8 cellular contexts compared by ENCODE assay signal in the genomic region with DNA sequence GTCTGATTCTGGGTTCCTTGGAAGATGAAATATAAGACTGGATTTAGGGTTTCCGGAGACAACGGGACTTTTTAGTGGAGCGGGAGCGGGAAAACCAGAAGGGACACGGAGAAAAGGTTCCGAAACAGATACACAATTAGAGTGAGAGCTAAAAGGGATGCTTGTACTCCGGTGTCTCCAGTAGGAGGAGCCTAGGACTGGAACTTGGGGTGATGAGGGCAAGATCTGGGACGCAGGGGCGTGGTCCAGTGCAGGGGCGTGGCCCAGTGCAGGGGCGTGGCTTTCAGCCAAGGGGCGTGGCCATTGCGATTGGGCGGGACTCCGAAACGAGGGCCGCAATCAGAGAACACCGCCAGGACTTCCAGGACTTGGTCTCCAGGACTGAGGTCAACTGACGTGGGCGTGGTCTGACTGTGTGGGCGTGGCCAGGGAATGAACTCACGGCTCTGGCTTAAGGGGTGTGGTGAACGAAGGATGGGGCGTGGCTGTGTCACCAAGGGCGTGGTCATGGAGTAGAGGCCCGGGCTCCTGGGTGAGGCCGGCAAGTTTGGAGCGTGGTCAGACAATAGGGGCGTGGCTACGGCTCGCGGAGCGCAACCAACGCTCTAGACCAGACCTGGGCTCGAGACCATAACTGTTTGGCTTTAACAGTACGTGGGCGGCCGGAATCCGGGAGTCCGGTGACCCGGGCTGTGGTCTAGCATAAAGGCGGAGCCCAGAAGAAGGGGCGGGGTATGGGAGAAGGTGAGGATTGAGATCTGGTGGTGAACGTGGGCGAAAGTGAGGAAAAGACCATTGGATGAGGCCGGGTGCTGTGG. TPM values are rescaled to one million over a fixed set of nuclear protein-coding genes. Genes with fewer than 3 reads are reported as not detected.
A peak's percentile ranks its signal among the peaks of the same experiment; 100 is the strongest.
DNase-seq lines count a peak whose midpoint lies in the region; ATAC-seq and TF ChIP-seq lines count a peak whose summit lies in the region.

A gene (plus strand): TSS at position 613 of the 818 bp plus-strand sequence. CDS start 122 bp downstream, at position 735.

- no peaks in the 10 kb centered on the region for H3K27me3 ChIP-seq in esophagus muscularis mucosa
- H3K27me3 ChIP-seq in muscle layer of duodenum (ENCODE audit: low read depth, low read length), result no peaks in the 10 kb centered on the region

- H3K4me1 ChIP-seq in esophagus muscularis mucosa (peaks cover 7 to 40% (median 38%) of the 10 kb centered on the region in 4 donors), muscle layer of duodenum (ENCODE audit: control insufficient read depth in 1 of 2, insufficient read depth in 2 of 2, low read length in 2 of 2) (peaks cover 0 to 13% of the 10 kb centered on the region in 2 donors)

- H3K4me3 ChIP-seq in esophagus muscularis mucosa (peak within 1 kb of the TSS; percentile 59 to 97 (median 90)), muscle layer of duodenum (ENCODE audit: low read depth in 1 of 2, low read length in 2 of 2) (peak within 1 kb of the TSS; percentile 70 to 80)

- H3K36me3 ChIP-seq in esophagus muscularis mucosa, result peaks cover 4 to 14% (median 13%) of the 10 kb centered on the region in 4 donors
- peaks cover 0 to 4% of the 10 kb centered on the region in 2 donors for H3K36me3 ChIP-seq in muscle layer of duodenum (ENCODE audit: control insufficient read depth in 1 of 2, insufficient read depth in 2 of 2, low read length in 2 of 2)

- no peak for TF ChIP-seq EP300 in esophagus muscularis mucosa (IDR thresholded peaks at IDR 0.05)

- DNase-seq in DMS 273 (lab: John Stamatoyannopoulos, UW; ENCODE audit: unreplicated experiment), result peak; percentile 98
- DNase-seq in NOMO-1 treated with DMSO at 0.1 percent for 48 hours (lab: John Stamatoyannopoulos, UW; ENCODE audit: unreplicated experiment), result peak; percentile 94
- peak; percentile 32 for DNase-seq in activated T-cell treated with anti-CD3 and anti-CD28 coated beads for 4 hours
- peak; percentile 100 for DNase-seq in esophagus muscularis mucosa (ENCODE audit: extremely low spot score)
- DNase-seq in stimulated activated CD8-positive, alpha-beta memory T cell treated with anti-CD3 and anti-CD28 coated beads, Interleukin-4, amount 100 ng/mL, for 1 hour (ENCODE audit: low read depth in 2 of 2, low spot score in 1 of 2), result peak; percentile 14 to 41

- WGBS in esophagus muscularis mucosa, result 4% methylated on average over 32 of the region's 46 CpGs

- H3K27ac ChIP-seq in esophagus muscularis mucosa (replicated peaks in 1 of 4) (peak within 1 kb of the TSS; percentile 88 to 97 (median 94)), muscle layer of duodenum (ENCODE audit: low read length) (peak within 1 kb of the TSS; percentile 58)

- ATAC-seq in HG02970 (IDR thresholded peaks at IDR 0.05; ENCODE audit: low FRiP score, unreplicated experiment), result peak; percentile 73
- ATAC-seq in HG02852 (IDR thresholded peaks at IDR 0.05; ENCODE audit: unreplicated experiment), result no peak

- intact Hi-C loops in esophagus muscularis mucosa (cut with DNase I), result loop anchor here (2.0 kb wide), 1 partner anchor 77 kb away; a partner anchor contains a TSS

- TF ChIP-seq POLR2A in esophagus muscularis mucosa (IDR thresholded peaks at IDR 0.05; ENCODE audit: low read depth), result peak; percentile 48

- H3K9me3 ChIP-seq in esophagus muscularis mucosa, result peaks cover 0 to under 1% (median 0%) of the 10 kb centered on the region in 4 donors
- no peaks in the 10 kb centered on the region for H3K9me3 ChIP-seq in muscle layer of duodenum (ENCODE audit: control insufficient read depth in 1 of 2, low read length in 2 of 2)

- TF ChIP-seq CTCF in esophagus muscularis mucosa (IDR thresholded peaks at IDR 0.05), result peak; percentile 16 to 33 (median 22)

RNA-seq across cellular contexts. Expression of the gene that starts here (rescaled TPM):
- under 1 TPM in 3 of 4 donors, not detected in 1; 0.40 to 0.83 (median 0.83) TPM for total RNA-seq in esophagus muscularis mucosa

Comparison
In these comparisons a context has a peak if more than half of its experiments do, and no peak if none do; other contexts are left out.
1. Peak in DNase-seq, H3K4me3 ChIP-seq and H3K27ac ChIP-seq in esophagus muscularis mucosa; RNA of the gene not detected or under 1 TPM.
2. DNase-seq: peak in every context shown above with its lines; median percentile 100 in esophagus muscularis mucosa; 98 in DMS 273; 94 in NOMO-1 treated with DMSO at 0.1 percent for 48 hours; 32 in activated T-cell treated with anti-CD3 and anti-CD28 coated beads for 4 hours; 28 in stimulated activated CD8-positive, alpha-beta memory T cell treated with anti-CD3 and anti-CD28 coated beads, Interleukin-4, amount 100 ng/mL, for 1 hour.